9 cellular contexts compared by ENCODE assay signal in the genomic region with DNA sequence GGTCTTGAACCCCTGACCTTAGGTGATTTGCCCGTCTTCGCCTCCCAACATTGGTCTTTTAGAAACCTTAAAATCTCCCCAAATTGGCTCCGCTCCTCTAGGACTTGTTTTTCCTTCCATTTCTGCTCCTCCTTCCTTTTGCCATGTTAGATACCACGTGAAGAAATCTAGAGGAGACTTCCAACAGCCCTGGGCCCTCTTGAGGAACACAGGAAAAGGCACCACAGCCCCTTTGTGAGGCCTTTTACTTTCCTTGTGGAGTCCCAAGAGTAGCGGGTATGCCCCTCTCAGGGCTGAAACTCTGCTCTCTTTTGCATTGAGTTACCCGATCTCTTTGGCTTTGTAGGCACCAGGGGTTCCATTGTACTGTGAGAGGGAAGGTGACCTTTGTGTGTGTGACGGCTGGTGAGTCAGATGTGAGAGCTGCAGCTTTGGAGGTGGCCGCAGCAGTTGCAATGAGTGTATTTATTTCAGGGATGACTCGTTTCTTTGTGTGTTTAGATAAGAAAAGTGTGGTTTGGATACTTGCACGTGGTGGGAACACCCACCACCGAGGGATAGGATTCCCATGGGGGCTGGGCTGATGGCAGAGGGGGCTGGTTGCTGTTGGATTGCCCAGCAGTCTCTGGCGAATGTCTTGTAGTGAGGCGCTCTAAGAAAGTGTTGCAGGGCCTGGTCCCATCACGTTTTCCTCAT.
A peak's percentile ranks its signal among the peaks of the same experiment; 100 is the strongest.
DNase-seq lines count a peak whose midpoint lies in the region; TF ChIP-seq lines count a peak whose summit lies in the region.
"Had no signal": no experiment of that assay in that cellular context is flagged by ENCODE, and none has a peak within 500 bp of the region (broad histone marks: within the 10 kb centered on the region; RNA-seq: fewer than 3 reads in every experiment).

No MANE protein-coding gene starts in this region.

- H3K27me3 Mint-ChIP-seq in Calu3 (ENCODE audit: unreplicated experiment), result no peaks in the 10 kb centered on the region
- H3K27me3 Mint-ChIP-seq in type B pancreatic cell, result no peaks in the 10 kb centered on the region

- intact Hi-C loops in Calu3 (cut with micrococcal nuclease; ENCODE audit: unreplicated experiment) (loop anchor here (5.0 kb wide), 2 partner anchors 40 to 45 kb away; no protein-coding TSS in a partner anchor), OCI-LY7 (cut with micrococcal nuclease; ENCODE audit: unreplicated experiment) (no loop called here)

- TF ChIP-seq EP300 in Ishikawa (IDR thresholded peaks at IDR 0.05; ENCODE audit: borderline replicate concordance), result no peak; the same call in 1 of the 2 replicates

- no peaks in the 10 kb centered on the region for H3K9me3 ChIP-seq in OCI-LY7 (ENCODE audit: low read length)

- H3K4me3 ChIP-seq in astrocyte of the spinal cord (ENCODE audit: low read depth, low read length) (no peak overlapping the region), OCI-LY7 (ENCODE audit: low read depth, low read length, poor library complexity, severe bottlenecking) (no peak overlapping the region)

- no peaks in the 10 kb centered on the region for H3K79me2 ChIP-seq in OCI-LY7 (ENCODE audit: insufficient read depth, low read depth, low read length)
- H3K79me2 ChIP-seq: parathyroid adenoma had no signal

- CTCF ChIA-PET in Calu3 (lab: Charles Lee) (no interaction called here), OCI-LY7 (lab: Charles Lee; ENCODE audit: unreplicated experiment) (interaction anchor here (0.5 kb wide), 1 partner anchor 86 kb away, joined by 6 read pairs; no protein-coding TSS in a partner anchor), HEK293T (lab: Yijun Ruan, JAX) (interaction anchor here (0.7 kb wide), 1 partner anchor 13 kb away, joined by 3 read pairs; no protein-coding TSS in a partner anchor)

- H3K4me3 Mint-ChIP-seq in Calu3 (ENCODE audit: low read depth, unreplicated experiment), result peak overlapping the region; percentile 8
- H3K4me3 Mint-ChIP-seq in type B pancreatic cell, result no peak overlapping the region

- no peaks in the 10 kb centered on the region for H3K4me1 ChIP-seq in OCI-LY7 (ENCODE audit: insufficient read depth, low read length, poor library complexity, severe bottlenecking)
- H3K4me1 ChIP-seq: parathyroid adenoma had no signal

- no peak overlapping the region for H3K27ac ChIP-seq in OCI-LY7 (ENCODE audit: low read depth, low read length, poor library complexity, severe bottlenecking)
- H3K27ac ChIP-seq: parathyroid adenoma had no signal

- peak overlapping the region; percentile 83 for H3K27ac Mint-ChIP-seq in Calu3 (ENCODE audit: unreplicated experiment)
- no peak overlapping the region for H3K27ac Mint-ChIP-seq in type B pancreatic cell

- in situ Hi-C loops in astrocyte of the spinal cord (cut with HindIII; ENCODE audit: low sequenced_read_pairs), result no loop called here

- BruUV-seq in Calu3 (replicated peaks; lab: Mats Ljungman, UMichigan), result no TSS peak
- no TSS peak for BruUV-seq in OCI-LY7 (replicated peaks; lab: Mats Ljungman, UMichigan)

- no peak overlapping the region for H2AFZ ChIP-seq in OCI-LY7 (ENCODE audit: low read length)
- H2AFZ ChIP-seq: parathyroid adenoma had no signal

- no peaks in the 10 kb centered on the region for H3K9me2 ChIP-seq in OCI-LY7 (ENCODE audit: insufficient read depth, low read length)

- H4K20me1 ChIP-seq in OCI-LY7 (ENCODE audit: insufficient read depth, low read length), result no peaks in the 10 kb centered on the region

- peaks cover 6% of the 10 kb centered on the region for H3K36me3 Mint-ChIP-seq in Calu3 (ENCODE audit: insufficient read depth, unreplicated experiment)
- no peaks in the 10 kb centered on the region for H3K36me3 Mint-ChIP-seq in type B pancreatic cell

- H3K4me2 ChIP-seq in OCI-LY7 (ENCODE audit: low read length), result no peak overlapping the region

- H3K9me3 Mint-ChIP-seq in Calu3 (ENCODE audit: low read depth, unreplicated experiment) (no peaks in the 10 kb centered on the region), type B pancreatic cell (peaks cover 6% of the 10 kb centered on the region)

- no peaks in the 10 kb centered on the region for H3K36me3 ChIP-seq in OCI-LY7 (ENCODE audit: insufficient read depth, low read length)

- TF ChIP-seq CTCF in Calu3 (IDR thresholded peaks at IDR 0.05; ENCODE audit: unreplicated experiment) (no peak), astrocyte of the spinal cord (IDR thresholded peaks at IDR 0.05; ENCODE audit: low read depth, low read length) (no peak), type B pancreatic cell (conservative IDR thresholded peaks at IDR 0.05) (no peak), OCI-LY7 (conservative IDR thresholded peaks at IDR 0.05; ENCODE audit: low read length) (no peak)

- H3K4me1 Mint-ChIP-seq in Calu3 (ENCODE audit: low read depth, unreplicated experiment) (peaks cover 26% of the 10 kb centered on the region), type B pancreatic cell (ENCODE audit: unreplicated experiment) (peaks cover 8% of the 10 kb centered on the region)

- DNase-seq in Calu3, result peak; percentile 59
- DNase-seq in astrocyte of the spinal cord (ENCODE audit: low read depth, low spot score), result peak; percentile 99
- peak; percentile 83 for DNase-seq in mesenteric fat pad (ENCODE audit: low spot score)
- DNase-seq in type B pancreatic cell (ENCODE audit: extremely low spot score, unreplicated experiment), result no peak
- no peak for DNase-seq in NCI-H2029 treated with DMSO at 0.1 percent for 48 hours (lab: John Stamatoyannopoulos, UW)
- no peak for DNase-seq in OCI-LY7 (ENCODE audit: low spot score)
- no peak for DNase-seq in HEK293T (ENCODE audit: extremely low spot score)

- POLR2A ChIA-PET in OCI-LY7 (lab: Charles Lee) (no interaction called here), HEK293T (lab: Yijun Ruan, JAX) (no interaction called here)

- TF ChIP-seq RAD21 in Ishikawa (IDR thresholded peaks at IDR 0.05; ENCODE audit: low read depth), result peak; percentile 28; the same call in 1 of the 2 replicates

TF ChIP-seq in Ishikawa, 13 proteins besides CTCF, POLR2A, EP300 and RAD21:
- TF ChIP-seq TEAD4 (IDR thresholded peaks at IDR 0.05) (no peak), FOXM1 (IDR thresholded peaks at IDR 0.05; ENCODE audit: borderline replicate concordance, low read depth) (no peak), CREB1 (IDR thresholded peaks at IDR 0.05; ENCODE audit: low read depth) (no peak)
- TF ChIP-seq, protein P1, sequence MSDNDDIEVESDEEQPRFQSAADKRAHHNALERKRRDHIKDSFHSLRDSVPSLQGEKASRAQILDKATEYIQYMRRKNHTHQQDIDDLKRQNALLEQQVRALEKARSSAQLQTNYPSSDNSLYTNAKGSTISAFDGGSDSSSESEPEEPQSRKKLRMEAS (IDR thresholded peaks at IDR 0.05), result peak; percentile 29; the same call in 1 of the 2 replicates

TF ChIP-seq in HEK293T, 16 proteins besides CTCF, POLR2A, EP300 and RAD21:
- TF ChIP-seq ARNT (IDR thresholded peaks at IDR 0.05) (no peak), NFRKB (IDR thresholded peaks at IDR 0.05) (no peak), SUZ12 (IDR thresholded peaks at IDR 0.05) (no peak), FOXM1 (IDR thresholded peaks at IDR 0.05; ENCODE audit: borderline replicate concordance) (no peak), CTBP1 (IDR thresholded peaks at IDR 0.05; ENCODE audit: borderline replicate concordance) (no peak), LEF1 (IDR thresholded peaks at IDR 0.05; ENCODE audit: borderline replicate concordance) (no peak), TARDBP (IDR thresholded peaks at IDR 0.05) (no peak), L3MBTL2 (conservative IDR thresholded peaks at IDR 0.05) (no peak), BHLHE40 (IDR thresholded peaks at IDR 0.05; ENCODE audit: borderline replicate concordance) (no peak)

Comparison
In these comparisons a context has a peak if more than half of its experiments do, and no peak if none do; other contexts are left out.
1. DNase-seq: peak in Calu3 (single experiment), astrocyte of the spinal cord (single experiment) and mesenteric fat pad (single experiment); none in type B pancreatic cell (single experiment), NCI-H2029 treated with DMSO at 0.1 percent for 48 hours (single experiment), OCI-LY7 (single experiment) and HEK293T (single experiment).